Comparison of ENCODE assay signal across 1 cellular context in the genomic region with DNA sequence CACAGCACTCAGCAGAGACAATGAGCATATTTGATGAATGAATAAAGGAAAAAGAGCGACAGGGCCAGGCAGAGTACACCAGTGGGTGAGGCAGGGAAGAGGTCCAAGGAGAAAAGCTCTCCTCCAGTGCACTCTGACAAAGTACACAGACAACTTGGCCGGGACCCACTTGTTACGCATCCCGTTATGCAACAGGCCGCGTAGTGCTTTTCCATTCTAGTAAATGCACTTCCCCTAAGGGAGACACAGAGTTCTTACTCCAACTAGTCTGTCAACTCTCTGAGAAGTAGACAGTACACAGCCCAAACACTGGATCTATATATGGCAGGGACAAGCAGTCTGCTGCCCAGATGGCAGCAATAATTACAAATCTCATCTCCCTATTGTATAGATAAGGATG.
TF ChIP-seq lines count a peak whose summit lies in the region.

No MANE protein-coding gene starts in this region.

TF ChIP-seq in HepG2, 621 proteins besides CTCF, POLR2A, EP300 and RAD21:
- TF ChIP-seq, protein P1, sequence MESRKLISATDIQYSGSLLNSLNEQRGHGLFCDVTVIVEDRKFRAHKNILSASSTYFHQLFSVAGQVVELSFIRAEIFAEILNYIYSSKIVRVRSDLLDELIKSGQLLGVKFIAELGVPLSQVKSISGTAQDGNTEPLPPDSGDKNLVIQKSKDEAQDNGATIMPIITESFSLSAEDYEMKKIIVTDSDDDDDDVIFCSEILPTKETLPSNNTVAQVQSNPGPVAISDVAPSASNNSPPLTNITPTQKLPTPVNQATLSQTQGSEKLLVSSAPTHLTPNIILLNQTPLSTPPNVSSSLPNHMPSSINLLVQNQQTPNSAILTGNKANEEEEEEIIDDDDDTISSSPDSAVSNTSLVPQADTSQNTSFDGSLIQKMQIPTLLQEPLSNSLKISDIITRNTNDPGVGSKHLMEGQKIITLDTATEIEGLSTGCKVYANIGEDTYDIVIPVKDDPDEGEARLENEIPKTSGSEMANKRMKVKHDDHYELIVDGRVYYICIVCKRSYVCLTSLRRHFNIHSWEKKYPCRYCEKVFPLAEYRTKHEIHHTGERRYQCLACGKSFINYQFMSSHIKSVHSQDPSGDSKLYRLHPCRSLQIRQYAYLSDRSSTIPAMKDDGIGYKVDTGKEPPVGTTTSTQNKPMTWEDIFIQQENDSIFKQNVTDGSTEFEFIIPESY (CRISPR knock-in tag; IDR thresholded peaks at IDR 0.05), result peak; percentile 39; the same call in 1 of the 2 replicates
- TF ChIP-seq, protein P2, sequence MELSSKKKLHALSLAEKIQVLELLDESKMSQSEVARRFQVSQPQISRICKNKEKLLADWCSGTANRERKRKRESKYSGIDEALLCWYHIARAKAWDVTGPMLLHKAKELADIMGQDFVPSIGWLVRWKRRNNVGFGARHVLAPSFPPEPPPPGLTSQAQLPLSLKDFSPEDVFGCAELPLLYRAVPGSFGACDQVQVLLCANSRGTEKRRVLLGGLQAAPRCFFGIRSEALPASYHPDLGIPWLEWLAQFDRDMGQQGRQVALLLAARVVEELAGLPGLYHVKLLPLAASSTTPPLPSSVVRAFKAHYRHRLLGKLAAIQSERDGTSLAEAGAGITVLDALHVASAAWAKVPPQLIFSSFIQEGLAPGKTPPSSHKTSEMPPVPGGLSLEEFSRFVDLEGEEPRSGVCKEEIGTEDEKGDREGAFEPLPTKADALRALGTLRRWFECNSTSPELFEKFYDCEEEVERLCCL (CRISPR knock-in tag; IDR thresholded peaks at IDR 0.05; ENCODE audit: borderline replicate concordance), result no peak
- TF ChIP-seq ZNF543 (CRISPR knock-in tag; IDR thresholded peaks at IDR 0.05) (no peak), TBL1XR1 (IDR thresholded peaks at IDR 0.05; ENCODE audit: borderline replicate concordance, low read length, partially characterized antibody) (no peak), KDM5A (IDR thresholded peaks at IDR 0.05; ENCODE audit: borderline replicate concordance, low read length) (no peak), MXI1 (IDR thresholded peaks at IDR 0.05; ENCODE audit: borderline replicate concordance, low read depth, low read length) (no peak), RBAK (CRISPR knock-in tag; IDR thresholded peaks at IDR 0.05) (peak; percentile 97), NCOR1 (IDR thresholded peaks at IDR 0.05; ENCODE audit: borderline replicate concordance, low read length) (no peak), ZIK1 (CRISPR knock-in tag; IDR thresholded peaks at IDR 0.05; ENCODE audit: borderline replicate concordance, low read depth) (no peak), MAF1 (CRISPR knock-in tag; IDR thresholded peaks at IDR 0.05; ENCODE audit: borderline replicate concordance) (no peak), ATF7 (IDR thresholded peaks at IDR 0.05) (no peak), ATF7 (CRISPR knock-in tag; IDR thresholded peaks at IDR 0.05) (no peak)
- TF ChIP-seq, protein P3, sequence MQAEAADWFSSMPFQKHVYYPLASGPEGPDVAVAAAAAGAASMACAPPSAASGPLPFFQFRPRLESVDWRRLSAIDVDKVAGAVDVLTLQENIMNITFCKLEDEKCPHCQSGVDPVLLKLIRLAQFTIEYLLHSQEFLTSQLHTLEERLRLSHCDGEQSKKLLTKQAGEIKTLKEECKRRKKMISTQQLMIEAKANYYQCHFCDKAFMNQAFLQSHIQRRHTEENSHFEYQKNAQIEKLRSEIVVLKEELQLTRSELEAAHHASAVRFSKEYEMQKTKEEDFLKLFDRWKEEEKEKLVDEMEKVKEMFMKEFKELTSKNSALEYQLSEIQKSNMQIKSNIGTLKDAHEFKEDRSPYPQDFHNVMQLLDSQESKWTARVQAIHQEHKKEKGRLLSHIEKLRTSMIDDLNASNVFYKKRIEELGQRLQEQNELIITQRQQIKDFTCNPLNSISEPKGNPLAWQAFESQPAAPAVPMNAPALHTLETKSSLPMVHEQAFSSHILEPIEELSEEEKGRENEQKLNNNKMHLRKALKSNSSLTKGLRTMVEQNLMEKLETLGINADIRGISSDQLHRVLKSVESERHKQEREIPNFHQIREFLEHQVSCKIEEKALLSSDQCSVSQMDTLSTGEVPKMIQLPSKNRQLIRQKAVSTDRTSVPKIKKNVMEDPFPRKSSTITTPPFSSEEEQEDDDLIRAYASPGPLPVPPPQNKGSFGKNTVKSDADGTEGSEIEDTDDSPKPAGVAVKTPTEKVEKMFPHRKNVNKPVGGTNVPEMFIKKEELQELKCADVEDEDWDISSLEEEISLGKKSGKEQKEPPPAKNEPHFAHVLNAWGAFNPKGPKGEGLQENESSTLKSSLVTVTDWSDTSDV (CRISPR knock-in tag; IDR thresholded peaks at IDR 0.05), result no peak
- TF ChIP-seq, protein P4, sequence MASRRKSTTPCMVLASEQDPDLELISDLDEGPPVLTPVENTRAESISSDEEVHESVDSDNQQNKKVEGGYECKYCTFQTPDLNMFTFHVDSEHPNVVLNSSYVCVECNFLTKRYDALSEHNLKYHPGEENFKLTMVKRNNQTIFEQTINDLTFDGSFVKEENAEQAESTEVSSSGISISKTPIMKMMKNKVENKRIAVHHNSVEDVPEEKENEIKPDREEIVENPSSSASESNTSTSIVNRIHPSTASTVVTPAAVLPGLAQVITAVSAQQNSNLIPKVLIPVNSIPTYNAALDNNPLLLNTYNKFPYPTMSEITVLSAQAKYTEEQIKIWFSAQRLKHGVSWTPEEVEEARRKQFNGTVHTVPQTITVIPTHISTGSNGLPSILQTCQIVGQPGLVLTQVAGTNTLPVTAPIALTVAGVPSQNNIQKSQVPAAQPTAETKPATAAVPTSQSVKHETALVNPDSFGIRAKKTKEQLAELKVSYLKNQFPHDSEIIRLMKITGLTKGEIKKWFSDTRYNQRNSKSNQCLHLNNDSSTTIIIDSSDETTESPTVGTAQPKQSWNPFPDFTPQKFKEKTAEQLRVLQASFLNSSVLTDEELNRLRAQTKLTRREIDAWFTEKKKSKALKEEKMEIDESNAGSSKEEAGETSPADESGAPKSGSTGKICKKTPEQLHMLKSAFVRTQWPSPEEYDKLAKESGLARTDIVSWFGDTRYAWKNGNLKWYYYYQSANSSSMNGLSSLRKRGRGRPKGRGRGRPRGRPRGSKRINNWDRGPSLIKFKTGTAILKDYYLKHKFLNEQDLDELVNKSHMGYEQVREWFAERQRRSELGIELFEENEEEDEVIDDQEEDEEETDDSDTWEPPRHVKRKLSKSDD (CRISPR knock-in tag; IDR thresholded peaks at IDR 0.05; ENCODE audit: low read depth), result no peak
